9 cellular contexts compared by ENCODE assay signal in genomic region chr15:31214158-31214863, GRCh38.
DNase-seq lines count a peak whose midpoint lies in the region; ATAC-seq and TF ChIP-seq lines count a peak whose summit lies in the region.
"Had no signal": no experiment of that assay in that cellular context is flagged by ENCODE, and none has a peak within 500 bp of the region (broad histone marks: within the 10 kb centered on the region; RNA-seq: fewer than 3 reads in every experiment).

No MANE protein-coding gene starts in this region.

- no peak for TF ChIP-seq POLR2A in transverse colon (IDR thresholded peaks at IDR 0.05)

- in situ Hi-C loops in transverse colon (cut with MboI; ENCODE audit: low pct_ligation_motif_present in 1 of 4, low pct_unique_long_range_greater_than_20kb in 1 of 4, low sequenced_read_pairs in 3 of 4): loop anchor here (5.0 to 25.0 kb wide), 5 partner anchors 98 to 273 kb away; partner anchors contain the start of gene KLF13 (in 1 of the 4)

- no peak for ATAC-seq in activated naive CD4-positive, alpha-beta T cell treated with anti-CD3 and anti-CD28 coated beads, Interleukin-2, amount 50 U/mL, for 72 hours
- peak; percentile 21 for ATAC-seq in left lobe of liver

- POLR2A ChIA-PET in activated CD4-positive, alpha-beta memory T cell treated with anti-CD3 and anti-CD28 coated beads, Interleukin-2, amount 10 ng/mL, durations not matched to agents 7 days and 5 days (lab: Charles Lee): interaction anchor here (0.6 to 7.5 kb wide), 21 partner anchors 11 to 274 kb away, joined by 3 to 62 read pairs (median 4); partner anchors contain the start of genes KLF13 and MTMR10

- no peak for TF ChIP-seq EP300 in transverse colon (IDR thresholded peaks at IDR 0.05; ENCODE audit: low read depth)

- H3K27ac Mint-ChIP-seq in activated naive CD4-positive, alpha-beta T cell treated with anti-CD3 and anti-CD28 coated beads for 36 hours: no peak overlapping the region
- H3K27ac Mint-ChIP-seq in activated naive CD4-positive, alpha-beta T cell treated with anti-CD3 and anti-CD28 coated beads, Interleukin-2, amount 50 U/mL, for 72 hours: peak overlapping the region in 1 of 2 donors; percentile 67
- peak overlapping the region; percentile 78 for H3K27ac Mint-ChIP-seq in activated CD4-positive, alpha-beta memory T cell treated with anti-CD3 and anti-CD28 coated beads, Interleukin-2, amount 10 ng/mL, durations not matched to agents 7 days and 5 days

- H3K4me3 Mint-ChIP-seq in activated naive CD4-positive, alpha-beta T cell treated with anti-CD3 and anti-CD28 coated beads for 36 hours: peak overlapping the region; percentile 62
- peak overlapping the region; percentile 78 for H3K4me3 Mint-ChIP-seq in activated CD4-positive, alpha-beta memory T cell treated with anti-CD3 and anti-CD28 coated beads, Interleukin-2, amount 10 ng/mL, durations not matched to agents 7 days and 5 days

- no peaks in the 10 kb centered on the region for H3K36me3 Mint-ChIP-seq in activated naive CD4-positive, alpha-beta T cell treated with anti-CD3 and anti-CD28 coated beads for 36 hours (ENCODE audit: low read depth)
- H3K36me3 Mint-ChIP-seq in activated naive CD4-positive, alpha-beta T cell treated with anti-CD3 and anti-CD28 coated beads, Interleukin-2, amount 50 U/mL, for 72 hours: peaks cover 0 to 9% of the 10 kb centered on the region in 2 donors
- H3K36me3 Mint-ChIP-seq in activated CD4-positive, alpha-beta memory T cell treated with anti-CD3 and anti-CD28 coated beads, Interleukin-2, amount 10 ng/mL, durations not matched to agents 7 days and 5 days (ENCODE audit: low read depth): peaks cover 5% of the 10 kb centered on the region

- H3K27ac ChIP-seq in transverse colon: peak overlapping the region; percentile 96 to 99 (median 98)

- CTCF ChIA-PET in activated naive CD4-positive, alpha-beta T cell treated with anti-CD3 and anti-CD28 coated beads for 36 hours (lab: Charles Lee): interaction anchor here (0.6 to 5.3 kb wide), 24 partner anchors 9 to 281 kb away, joined by 3 to 58 read pairs (median 4); partner anchors contain the start of gene KLF13
- CTCF ChIA-PET in activated CD4-positive, alpha-beta memory T cell treated with anti-CD3 and anti-CD28 coated beads, Interleukin-2, amount 10 ng/mL, durations not matched to agents 7 days and 5 days (lab: Charles Lee): interaction anchor here (0.6 to 2.1 kb wide), 21 partner anchors 8 to 282 kb away, joined by 3 to 24 read pairs (median 7); partner anchors contain the start of gene KLF13

- peaks cover 3% of the 10 kb centered on the region for H3K9me3 Mint-ChIP-seq in activated naive CD4-positive, alpha-beta T cell treated with anti-CD3 and anti-CD28 coated beads for 36 hours
- H3K9me3 Mint-ChIP-seq in activated naive CD4-positive, alpha-beta T cell treated with anti-CD3 and anti-CD28 coated beads, Interleukin-2, amount 50 U/mL, for 72 hours: peaks cover 0 to 5% of the 10 kb centered on the region in 2 donors
- H3K9me3 Mint-ChIP-seq in activated CD4-positive, alpha-beta memory T cell treated with anti-CD3 and anti-CD28 coated beads, Interleukin-2, amount 10 ng/mL, durations not matched to agents 7 days and 5 days: peaks cover 10% of the 10 kb centered on the region

- WGBS in transverse colon (ENCODE audit: low coverage in 1 of 2), 2 donors: 60 to 82% methylated on average over 1 to 8 of the region's 8 CpGs

- intact Hi-C loops in activated naive CD4-positive, alpha-beta T cell treated with anti-CD3 and anti-CD28 coated beads for 36 hours (cut with micrococcal nuclease): no loop called here
- intact Hi-C loops in transverse colon (cut with DNase I; ENCODE audit: low total_unique reads): loop anchor here (5.0 kb wide), 1 partner anchor 223 kb away; no protein-coding TSS in a partner anchor

- H3K4me1 Mint-ChIP-seq in activated naive CD4-positive, alpha-beta T cell treated with anti-CD3 and anti-CD28 coated beads for 36 hours (ENCODE audit: low read depth): peaks cover 13% of the 10 kb centered on the region
- peaks cover 51% of the 10 kb centered on the region for H3K4me1 Mint-ChIP-seq in activated CD4-positive, alpha-beta memory T cell treated with anti-CD3 and anti-CD28 coated beads, Interleukin-2, amount 10 ng/mL, durations not matched to agents 7 days and 5 days

- no peak for TF ChIP-seq CTCF in transverse colon (IDR thresholded peaks at IDR 0.05)

- H3K36me3 ChIP-seq in transverse colon: no peaks in the 10 kb centered on the region

- no peak overlapping the region for H3K4me3 ChIP-seq in transverse colon

- no peaks in the 10 kb centered on the region for H3K9me3 ChIP-seq in transverse colon

- no peaks in the 10 kb centered on the region for H3K27me3 Mint-ChIP-seq in activated naive CD4-positive, alpha-beta T cell treated with anti-CD3 and anti-CD28 coated beads for 36 hours (ENCODE audit: low read depth)
- H3K27me3 Mint-ChIP-seq in activated CD4-positive, alpha-beta memory T cell treated with anti-CD3 and anti-CD28 coated beads, Interleukin-2, amount 10 ng/mL, durations not matched to agents 7 days and 5 days: no peaks in the 10 kb centered on the region

- peaks cover 7 to 26% (median 19%) of the 10 kb centered on the region in 4 donors for H3K4me1 ChIP-seq in transverse colon

- DNase-seq in activated naive CD4-positive, alpha-beta T cell treated with anti-CD3 and anti-CD28 coated beads for 36 hours: peak; percentile 43
- DNase-seq in activated naive CD4-positive, alpha-beta T cell treated with anti-CD3 and anti-CD28 coated beads, Interleukin-2, amount 50 U/mL, for 72 hours (ENCODE audit: low spot score in 2 of 2): no peak
- no peak for DNase-seq in activated CD4-positive, alpha-beta memory T cell treated with anti-CD3 and anti-CD28 coated beads, Interleukin-2, amount 10 ng/mL, durations not matched to agents 7 days and 5 days
- DNase-seq in left lobe of liver (ENCODE audit: low spot score): no peak
- DNase-seq in transverse colon: no peak
- no peak for DNase-seq in NCI-H2227 treated with DMSO at 0.1 percent for 48 hours (lab: John Stamatoyannopoulos, UW)
- no peak for DNase-seq in C1 segment of cervical spinal cord (lab: John Stamatoyannopoulos, UW)
- no peak for DNase-seq in stimulated activated CD4-positive, alpha-beta T cell treated with anti-CD3 and anti-CD28 coated beads, Interleukin-2, amount 100 ng/mL, for 24 hours
- DNase-seq: NCI-H774 had no signal

- no peaks in the 10 kb centered on the region for H3K27me3 ChIP-seq in transverse colon
